Comparison of ENCODE assay signal across 10 cellular contexts in the genomic region with DNA sequence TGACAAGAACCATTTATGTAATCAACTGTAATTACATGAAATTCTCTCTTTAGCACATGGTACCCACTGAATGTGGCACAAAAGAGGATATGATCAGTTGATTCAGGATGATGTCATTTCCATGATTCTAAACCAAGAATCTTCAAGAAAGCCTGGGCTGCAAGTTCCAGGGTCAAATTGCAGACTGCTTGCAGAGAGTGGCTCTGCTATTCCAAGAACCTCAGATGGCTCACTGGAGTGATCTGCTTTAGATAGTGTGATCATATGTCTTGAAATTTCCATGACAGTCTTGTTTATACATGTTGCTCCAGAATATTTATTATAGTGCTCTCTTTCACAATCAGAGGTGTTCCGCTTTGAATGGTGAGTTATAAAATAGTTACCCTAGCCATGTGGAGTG.
A peak's percentile ranks its signal among the peaks of the same experiment; 100 is the strongest.
DNase-seq lines count a peak whose midpoint lies in the region; ATAC-seq and TF ChIP-seq lines count a peak whose summit lies in the region.
"Had no signal": no experiment of that assay in that cellular context is flagged by ENCODE, and none has a peak within 500 bp of the region (broad histone marks: within the 10 kb centered on the region; RNA-seq: fewer than 3 reads in every experiment).

No MANE protein-coding gene starts in this region.

- peak; percentile 64 for ATAC-seq in GM21786 (IDR thresholded peaks at IDR 0.05; ENCODE audit: unreplicated experiment)
- ATAC-seq in HG02870 (IDR thresholded peaks at IDR 0.05; ENCODE audit: unreplicated experiment): no peak

- H3K27me3 ChIP-seq in GM06990 (replicated peaks; ENCODE audit: control insufficient read depth, insufficient read depth, low read length): no peaks in the 10 kb centered on the region
- H3K27me3 ChIP-seq: neutrophil had no signal

- no peak overlapping the region for H3K4me3 ChIP-seq in GM06990 (replicated peaks; ENCODE audit: low read depth, low read length)
- H3K4me3 ChIP-seq: SK-N-MC had no signal

- in situ Hi-C loops in KBM-7 (cut with MboI; ENCODE audit: low pct_unique_long_range_greater_than_20kb, low sequenced_read_pairs): no loop called here

- H3K36me3 ChIP-seq in GM06990 (ENCODE audit: control insufficient read depth, insufficient read depth, low read length): no peaks in the 10 kb centered on the region
- H3K36me3 ChIP-seq: neutrophil had no signal

- TF ChIP-seq CTCF in GM06990 (IDR thresholded peaks at IDR 0.05; ENCODE audit: insufficient read depth, low read length, poor library complexity, severe bottlenecking): no peak

- DNase-seq in GM06990 (ENCODE audit: extremely low read depth, insufficient read length): peak; percentile 37
- DNase-seq in NAMALWA (ENCODE audit: low spot score): peak; percentile 43
- DNase-seq in iris pigment epithelial cell (ENCODE audit: low read depth): peak; percentile 92
- no peak for DNase-seq in KBM-7
- DNase-seq in hypothalamus (lab: John Stamatoyannopoulos, UW): no peak
- no peak for DNase-seq in NCI-H774 (lab: John Stamatoyannopoulos, UW)

Comparison
In these comparisons a context has a peak if more than half of its experiments do, and no peak if none do; other contexts are left out.
1. DNase-seq: peak in GM06990 (single experiment), NAMALWA (single experiment) and iris pigment epithelial cell (single experiment); none in KBM-7 (single experiment), hypothalamus (0 of 51) and NCI-H774 (single experiment).